27 cellular contexts compared by ENCODE assay signal in the genomic region with DNA sequence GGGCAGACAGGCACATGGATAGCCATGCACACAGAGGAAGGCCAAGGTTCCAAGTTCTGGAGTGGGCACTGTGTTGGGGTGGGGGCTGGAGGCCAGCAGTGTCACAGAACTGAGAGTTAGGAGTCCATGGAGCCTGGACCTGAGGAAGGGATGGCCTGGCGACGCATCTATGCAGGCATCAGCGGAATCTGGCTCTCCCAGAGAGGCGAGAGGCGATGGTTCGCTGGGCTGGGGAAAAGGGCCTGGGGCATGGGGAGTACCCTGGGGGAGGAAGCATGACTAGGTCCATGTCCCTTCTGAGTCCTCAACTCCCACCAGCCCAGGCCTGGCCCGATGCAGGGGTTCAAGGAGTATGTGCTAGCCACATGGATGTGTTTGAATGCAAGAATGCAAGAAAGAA.
DNase-seq lines count a peak whose midpoint lies in the region; ATAC-seq, FAIRE-seq and TF ChIP-seq lines count a peak whose summit lies in the region.
"Had no signal": no experiment of that assay in that cellular context is flagged by ENCODE, and none has a peak within 500 bp of the region (broad histone marks: within the 10 kb centered on the region; RNA-seq: fewer than 3 reads in every experiment).

No MANE protein-coding gene starts in this region.

- 81% methylated on average over 7 of the region's 7 CpGs; no CpG with 5 or more reads in 1 of the 2 donors for WGBS in transverse colon (ENCODE audit: low coverage in 1 of 2), 2 donors

- H3K4me1 ChIP-seq in RWPE2 (ENCODE audit: insufficient read depth, poor library complexity, severe bottlenecking) (no peaks in the 10 kb centered on the region), kidney (ENCODE audit: control insufficient read depth in 1 of 2, insufficient read depth in 1 of 2, low read depth in 1 of 2, low read length in 2 of 2) (no peaks in the 10 kb centered on the region), transverse colon (no peaks in the 10 kb centered on the region)

- in situ Hi-C loops in transverse colon (cut with MboI; ENCODE audit: low pct_ligation_motif_present in 1 of 4, low pct_unique_long_range_greater_than_20kb in 1 of 4, low sequenced_read_pairs in 3 of 4), result no loop called here

- intact Hi-C loops in Right ventricle myocardium inferior (cut with DNase I) (no loop called here), Right ventricle myocardium superior (cut with DNase I) (no loop called here), kidney (cut with DNase I) (loop anchor here (10.0 kb wide), 1 partner anchor 191 kb away; a partner anchor contains a TSS), posterior vena cava (cut with DNase I) (no loop called here), left colon (cut with DNase I, micrococcal nuclease) (no loop called here), transverse colon (cut with DNase I; ENCODE audit: low total_unique reads) (no loop called here)

- ATAC-seq in Right ventricle myocardium inferior, result no peak
- ATAC-seq in Right ventricle myocardium superior (ENCODE audit: poor library complexity), result no peak
- no peak for ATAC-seq in RWPE2 (ENCODE audit: low read depth)
- no peak for ATAC-seq in left colon
- ATAC-seq: HCT116, HepG2, K562 had no signal

- H3K27ac ChIP-seq in RWPE2 (ENCODE audit: poor library complexity, severe bottlenecking) (no peak overlapping the region), kidney (ENCODE audit: low read depth in 2 of 2, low read length in 2 of 2) (no peak overlapping the region), transverse colon (no peak overlapping the region)
- H3K27ac ChIP-seq: SK-N-MC had no signal

- H3K4me3 ChIP-seq in RWPE2 (ENCODE audit: severe bottlenecking), result no peak overlapping the region
- no peak overlapping the region for H3K4me3 ChIP-seq in kidney (ENCODE audit: low read length in 2 of 2)
- H3K4me3 ChIP-seq in transverse colon, result no peak overlapping the region
- H3K4me3 ChIP-seq: K562, SK-N-MC had no signal

- H3K36me3 ChIP-seq in RWPE2 (ENCODE audit: low read depth) (no peaks in the 10 kb centered on the region), kidney (ENCODE audit: control insufficient read depth in 1 of 2, insufficient read depth in 2 of 2, low read length in 2 of 2) (no peaks in the 10 kb centered on the region), transverse colon (no peaks in the 10 kb centered on the region)

- peaks cover 9% of the 10 kb centered on the region for H3K27me3 ChIP-seq in RWPE2 (ENCODE audit: insufficient read depth, poor library complexity, severe bottlenecking)
- H3K27me3 ChIP-seq in transverse colon, result peaks cover 24% of the 10 kb centered on the region

- no peak for TF ChIP-seq POLR2A in transverse colon (IDR thresholded peaks at IDR 0.05)

- H3K9me3 ChIP-seq in RWPE2 (ENCODE audit: severe bottlenecking) (no peaks in the 10 kb centered on the region), kidney (ENCODE audit: control insufficient read depth in 1 of 2, low read length in 2 of 2) (no peaks in the 10 kb centered on the region), transverse colon (no peaks in the 10 kb centered on the region)

- no peak overlapping the region for H3K9ac ChIP-seq in kidney (ENCODE audit: low read length in 2 of 2)

- no peak for FAIRE-seq in kidney (lab: Jason Lieb, UNC)
- FAIRE-seq: GM12892, HepG2, K562 had no signal

- no peak for TF ChIP-seq EP300 in transverse colon (IDR thresholded peaks at IDR 0.05; ENCODE audit: low read depth)

- TF ChIP-seq CTCF in RWPE2 (IDR thresholded peaks at IDR 0.05; ENCODE audit: poor library complexity, severe bottlenecking) (no peak), kidney (IDR thresholded peaks at IDR 0.05; ENCODE audit: borderline replicate concordance, extremely low read depth, insufficient read depth) (no peak), transverse colon (IDR thresholded peaks at IDR 0.05) (no peak)

- DNase-seq in Right ventricle myocardium inferior (ENCODE audit: missing footprints), result peak; percentile 55
- DNase-seq in Right ventricle myocardium superior, result no peak
- peak; percentile 65 for DNase-seq in RWPE2 (ENCODE audit: low spot score)
- DNase-seq in kidney, result peak; percentile 54
- peak; percentile 47 for DNase-seq in posterior vena cava (ENCODE audit: low spot score)
- no peak for DNase-seq in NCI-H446 (lab: John Stamatoyannopoulos, UW)
- no peak for DNase-seq in left colon
- DNase-seq in transverse colon, result no peak
- DNase-seq: ACHN; CD4-positive, CD25-positive, alpha-beta regulatory T cell; DMS153; DND-41; GOT3; MV-4-11; NCI-H1105; NCI-H1436 treated with DMSO at 0.1 percent for 48 hours; NCI-H1930; NCI-H2107; NCI-H446 treated with DMSO at 0.1 percent for 48 hours; NCI-H526 treated with DMSO at 0.1 percent for 48 hours; RPMI8226; SIG-M5 had no signal

Comparison
In these comparisons a context has a peak if more than half of its experiments do, and no peak if none do; other contexts are left out.
1. DNase-seq: peak in Right ventricle myocardium inferior (single experiment), RWPE2 (single experiment), kidney (single experiment) and posterior vena cava (single experiment); none in Right ventricle myocardium superior (single experiment), NCI-H446 (0 of 2), left colon (0 of 2) and transverse colon (single experiment).